ENCODE assay signal across 1 cellular context in genomic region chr13:50187352-50188029, GRCh38.
TF ChIP-seq lines count a peak whose summit lies in the region.

No MANE protein-coding gene starts in this region.

TF ChIP-seq in HepG2, 621 proteins besides CTCF, POLR2A, EP300 and RAD21 (continued from another document and continues in another):
- TF ChIP-seq ZNF33A (CRISPR knock-in tag; IDR thresholded peaks at IDR 0.05; ENCODE audit: borderline replicate concordance) (no peak), ZNF784 (CRISPR knock-in tag; IDR thresholded peaks at IDR 0.05; ENCODE audit: borderline replicate concordance) (no peak), KLF9 (CRISPR knock-in tag; IDR thresholded peaks at IDR 0.05; ENCODE audit: low read depth) (no peak), CCAR2 (optimal IDR thresholded peaks at IDR 0.05; ENCODE audit: low read depth, low read length) (no peak), IKZF1 (IDR thresholded peaks at IDR 0.05) (no peak), GPBP1L1 (CRISPR knock-in tag; IDR thresholded peaks at IDR 0.05) (no peak), ZNF563 (CRISPR knock-in tag; IDR thresholded peaks at IDR 0.05) (no peak), FOXA1 (IDR thresholded peaks at IDR 0.05) (no peak), FOXA1 (CRISPR knock-in tag; IDR thresholded peaks at IDR 0.05) (peak; percentile 81), NCOR1 (IDR thresholded peaks at IDR 0.05; ENCODE audit: borderline replicate concordance, low read length) (peak; percentile 96), BORCS8-MEF2B (CRISPR knock-in tag; IDR thresholded peaks at IDR 0.05) (no peak), ZBTB26 (CRISPR knock-in tag; IDR thresholded peaks at IDR 0.05; ENCODE audit: borderline replicate concordance) (no peak), SNAPC2 (CRISPR knock-in tag; IDR thresholded peaks at IDR 0.05) (no peak), ZNF75D (CRISPR knock-in tag; IDR thresholded peaks at IDR 0.05; ENCODE audit: borderline replicate concordance) (no peak), ZBTB44 (CRISPR knock-in tag; IDR thresholded peaks at IDR 0.05) (no peak), ZNF124 (CRISPR knock-in tag; IDR thresholded peaks at IDR 0.05) (0 out of 2 replicates have a peak, but pooled peaks have one; percentile 73), REPIN1 (CRISPR knock-in tag; IDR thresholded peaks at IDR 0.05; ENCODE audit: borderline replicate concordance, low read depth) (peak; percentile 72; the same call in 1 of the 2 replicates), ZNF777 (CRISPR knock-in tag; IDR thresholded peaks at IDR 0.05) (no peak), ZNF687 (CRISPR knock-in tag; IDR thresholded peaks at IDR 0.05) (no peak), MZF1 (CRISPR knock-in tag; IDR thresholded peaks at IDR 0.05; ENCODE audit: borderline replicate concordance) (no peak), ZSCAN5A (CRISPR knock-in tag; IDR thresholded peaks at IDR 0.05; ENCODE audit: borderline replicate concordance) (0 out of 2 replicates have a peak, but pooled peaks have one; percentile 53), ZBTB42 (CRISPR knock-in tag; IDR thresholded peaks at IDR 0.05) (no peak), CSRNP1 (CRISPR knock-in tag; IDR thresholded peaks at IDR 0.05) (no peak), SYNCRIP (IDR thresholded peaks at IDR 0.05; ENCODE audit: insufficient read depth, low read depth, low read length) (no peak), FIP1L1 (IDR thresholded peaks at IDR 0.05; ENCODE audit: borderline replicate concordance, insufficient read depth, low read depth, low read length) (no peak), SOX13 (IDR thresholded peaks at IDR 0.05) (peak; percentile 67; the same call in 1 of the 2 replicates), SOX13 (CRISPR knock-in tag; conservative IDR thresholded peaks at IDR 0.05 in 1 of 2, IDR thresholded peaks at IDR 0.05 in 1 of 2) (peak; percentile 87 to 93; a peak in 3 of 4 replicates), HNRNPUL1 (IDR thresholded peaks at IDR 0.05; ENCODE audit: low read depth, low read length) (no peak), SPEN (CRISPR knock-in tag; IDR thresholded peaks at IDR 0.05; ENCODE audit: low read depth) (no peak), ZC3H4 (CRISPR knock-in tag; IDR thresholded peaks at IDR 0.05; ENCODE audit: borderline replicate concordance) (no peak), GLI4 (CRISPR knock-in tag; IDR thresholded peaks at IDR 0.05; ENCODE audit: borderline replicate concordance) (no peak), ZNF263 (CRISPR knock-in tag; IDR thresholded peaks at IDR 0.05) (no peak), ZNF879 (CRISPR knock-in tag; IDR thresholded peaks at IDR 0.05) (no peak), USF2 (IDR thresholded peaks at IDR 0.05; ENCODE audit: low read depth, low read length) (no peak), USF2 (CRISPR knock-in tag; IDR thresholded peaks at IDR 0.05; ENCODE audit: borderline replicate concordance) (no peak), ZNF605 (CRISPR knock-in tag; IDR thresholded peaks at IDR 0.05) (no peak), MTF2 (CRISPR knock-in tag; IDR thresholded peaks at IDR 0.05; ENCODE audit: borderline replicate concordance) (no peak), ZFX (CRISPR knock-in tag; IDR thresholded peaks at IDR 0.05; ENCODE audit: low read depth) (no peak), MXI1 (IDR thresholded peaks at IDR 0.05; ENCODE audit: borderline replicate concordance, low read depth, low read length) (peak; percentile 48; the same call in 1 of the 3 replicates), ZNF354B (CRISPR knock-in tag; IDR thresholded peaks at IDR 0.05) (no peak), GMEB1 (CRISPR knock-in tag; IDR thresholded peaks at IDR 0.05; ENCODE audit: borderline replicate concordance) (no peak), ZSCAN25 (CRISPR knock-in tag; IDR thresholded peaks at IDR 0.05) (no peak), SMAD9 (CRISPR knock-in tag; IDR thresholded peaks at IDR 0.05) (no peak), ZNF33B (CRISPR knock-in tag; IDR thresholded peaks at IDR 0.05) (no peak), ATF7 (IDR thresholded peaks at IDR 0.05) (peak; percentile 74), ATF7 (CRISPR knock-in tag; IDR thresholded peaks at IDR 0.05) (no peak; the same call in 1 of the 2 replicates), ZNF225 (CRISPR knock-in tag; IDR thresholded peaks at IDR 0.05) (no peak), BATF2 (CRISPR knock-in tag; IDR thresholded peaks at IDR 0.05) (no peak), CCDC6 (CRISPR knock-in tag; IDR thresholded peaks at IDR 0.05) (no peak), BCL3 (CRISPR knock-in tag; IDR thresholded peaks at IDR 0.05) (no peak), SRSF4 (IDR thresholded peaks at IDR 0.05; ENCODE audit: low read depth, low read length, poor library complexity, severe bottlenecking) (no peak), NFYC (CRISPR knock-in tag; IDR thresholded peaks at IDR 0.05) (no peak)
